ENCODE assay signal across 1 cellular context in genomic region chr14:100213956-100214767, GRCh38.
TF ChIP-seq lines count a peak whose summit lies in the region.

No MANE protein-coding gene starts in this region.

TF ChIP-seq in IMR-90, 13 proteins besides CTCF, POLR2A, EP300 and RAD21 (continued from another document):
- TF ChIP-seq ELK1 (IDR thresholded peaks at IDR 0.05; ENCODE audit: borderline replicate concordance, low read depth, low read length) (no peak), SMC3 (IDR thresholded peaks at IDR 0.05; ENCODE audit: low read depth, low read length) (no peak), CEBPB (IDR thresholded peaks at IDR 0.05; ENCODE audit: low read depth, low read length) (no peak), USF2 (IDR thresholded peaks at IDR 0.05; ENCODE audit: low read depth, low read length) (peak; percentile 13; the same call in 1 of the 2 replicates)
